ENCODE assay signal across 10 cellular contexts in the genomic region with DNA sequence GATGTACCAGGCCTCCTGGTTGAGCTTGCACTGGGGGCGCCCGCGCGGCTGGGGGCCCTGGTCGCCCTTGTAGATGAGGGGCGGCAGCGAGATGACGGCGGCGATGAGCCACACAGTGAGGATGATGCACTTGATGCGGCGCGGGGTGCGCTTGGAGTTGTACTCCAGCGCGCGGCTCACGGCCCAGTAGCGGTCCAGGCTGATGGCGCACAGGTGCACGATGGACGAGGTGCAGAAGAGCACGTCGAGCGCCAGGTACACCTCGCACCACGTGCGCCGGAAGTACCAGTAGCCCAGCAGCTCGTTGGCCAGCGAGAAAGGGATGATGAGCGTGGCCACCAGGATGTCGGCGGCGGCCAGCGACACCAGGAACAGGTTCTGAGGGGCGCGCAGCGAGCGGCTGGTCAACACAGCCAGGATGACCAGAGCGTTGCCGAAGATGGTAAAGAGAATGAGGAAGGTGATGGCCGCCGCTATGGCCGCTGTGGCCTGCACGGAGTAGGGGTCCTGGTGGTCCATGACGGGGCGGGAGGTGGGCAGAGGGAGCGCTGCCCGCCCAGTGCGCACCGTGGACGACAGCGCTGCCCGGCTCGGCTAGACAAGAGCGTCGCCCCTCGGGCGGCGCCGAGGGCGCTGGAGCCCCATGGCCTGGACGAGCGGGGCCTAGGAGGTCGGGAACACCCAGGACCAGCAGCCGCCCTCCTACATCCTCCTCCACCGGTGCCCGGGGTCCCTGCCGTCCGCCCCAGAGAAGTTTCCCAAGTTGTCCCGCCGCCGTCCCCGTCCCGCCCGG. TPM values are rescaled to one million over a fixed set of nuclear protein-coding genes. Genes with fewer than 3 reads are reported as not detected.
A peak's percentile ranks its signal among the peaks of the same experiment; 100 is the strongest.
DNase-seq lines count a peak whose midpoint lies in the region; ATAC-seq and TF ChIP-seq lines count a peak whose summit lies in the region.
"Had no signal": no experiment of that assay in that cellular context is flagged by ENCODE, and none has a peak within 500 bp of the region (broad histone marks: within the 10 kb centered on the region; RNA-seq: fewer than 3 reads in every experiment).

No MANE protein-coding gene starts in this region.

- WGBS in mammary epithelial cell (ENCODE audit: low coverage, missing lambda C conversion rate), result 79% methylated on average over 9 of the region's 77 CpGs
- WGBS in urinary bladder, result 38% methylated on average over 77 of the region's 77 CpGs

- no peaks in the 10 kb centered on the region for H4K20me1 ChIP-seq in mammary epithelial cell (ENCODE audit: insufficient read depth, low read length)

- H3K36me3 ChIP-seq in mammary epithelial cell (ENCODE audit: insufficient read depth, low read length) (no peaks in the 10 kb centered on the region), mucosa of descending colon (ENCODE audit: low read depth) (no peaks in the 10 kb centered on the region), urinary bladder (ENCODE audit: insufficient read depth) (no peaks in the 10 kb centered on the region)

- H3K4me1 Mint-ChIP-seq in activated naive CD4-positive, alpha-beta T cell treated with anti-CD3 and anti-CD28 coated beads for 36 hours (ENCODE audit: low read depth), result peaks cover 8% of the 10 kb centered on the region

- DNase-seq in activated naive CD4-positive, alpha-beta T cell treated with anti-CD3 and anti-CD28 coated beads for 36 hours, result no peak
- no peak for DNase-seq in activated naive CD4-positive, alpha-beta T cell (lab: John Stamatoyannopoulos, UW)
- DNase-seq in mammary epithelial cell, result no peak
- DNase-seq in mucosa of descending colon, result peak; percentile 18 to 54 (median 42)
- DNase-seq in NCI-H748 treated with DMSO at 0.1 percent for 48 hours (lab: John Stamatoyannopoulos, UW), result no peak
- DNase-seq: NCI-H187 had no signal

- no peaks in the 10 kb centered on the region for H3K9me3 Mint-ChIP-seq in activated naive CD4-positive, alpha-beta T cell treated with anti-CD3 and anti-CD28 coated beads for 36 hours

- peak overlapping the region; percentile 81 for H3K4me2 ChIP-seq in mammary epithelial cell (ENCODE audit: insufficient read depth, low read depth, low read length)

- peak overlapping the region; percentile 80 for H2AFZ ChIP-seq in mammary epithelial cell (ENCODE audit: low read depth, low read length)

- H3K4me3 Mint-ChIP-seq in activated naive CD4-positive, alpha-beta T cell treated with anti-CD3 and anti-CD28 coated beads for 36 hours, result peak overlapping the region; percentile 72

- no peaks in the 10 kb centered on the region for H3K27me3 ChIP-seq in mammary epithelial cell (ENCODE audit: insufficient read depth, low read length)

- in situ Hi-C loops in mammary epithelial cell (cut with MboI; ENCODE audit: low sequenced_read_pairs in 2 of 2), result loop anchor here in 1 of 2 donors (25.0 kb wide), 1 partner anchor 104 kb away; no protein-coding TSS in a partner anchor

- intact Hi-C loops in activated naive CD4-positive, alpha-beta T cell treated with anti-CD3 and anti-CD28 coated beads for 36 hours (cut with micrococcal nuclease), result loop anchor here (5.0 kb wide), 1 partner anchor 109 kb away; no protein-coding TSS in a partner anchor
- intact Hi-C loops in mammary epithelial cell (cut with micrococcal nuclease) (loop anchor here (2.0 kb wide), 1 partner anchor 123 kb away; no protein-coding TSS in a partner anchor), mucosa of descending colon (cut with DNase I, micrococcal nuclease) (no loop called here)

- CTCF ChIA-PET in activated naive CD4-positive, alpha-beta T cell treated with anti-CD3 and anti-CD28 coated beads for 36 hours (lab: Charles Lee), result interaction anchor here (0.5 to 4.8 kb wide), 11 partner anchors 9 to 123 kb away, joined by 3 to 43 read pairs (median 7); a partner anchor contains a TSS
- CTCF ChIA-PET in mammary epithelial cell (lab: Charles Lee; ENCODE audit: low non-redundant PET), result interaction anchor here (0.6 kb wide), 1 partner anchor 16 kb away, joined by 4 read pairs; no protein-coding TSS in a partner anchor

- no peak for ATAC-seq in mucosa of descending colon
- ATAC-seq in GM18861 (IDR thresholded peaks at IDR 0.05; ENCODE audit: unreplicated experiment), result no peak
- ATAC-seq in HG03045 (IDR thresholded peaks at IDR 0.05; ENCODE audit: unreplicated experiment), result no peak

- TF ChIP-seq CTCF in mammary epithelial cell (conservative IDR thresholded peaks at IDR 0.05 in 1 of 2, IDR thresholded peaks at IDR 0.05 in 1 of 2; ENCODE audit: extremely low read depth in 1 of 2, insufficient read depth in 1 of 2, low read depth in 1 of 2, low read length in 2 of 2) (no peak), mucosa of descending colon (IDR thresholded peaks at IDR 0.05) (no peak)

- dilution Hi-C loops in mammary epithelial cell (cut with HindIII; ENCODE audit: low sequenced_read_pairs), result no loop called here

- H3K27me3 Mint-ChIP-seq in activated naive CD4-positive, alpha-beta T cell treated with anti-CD3 and anti-CD28 coated beads for 36 hours (ENCODE audit: low read depth), result peaks cover 20% of the 10 kb centered on the region

- H3K4me3 ChIP-seq in mammary epithelial cell (replicated peaks in 1 of 3; ENCODE audit: insufficient read depth in 1 of 3, low read depth in 2 of 3, low read length in 3 of 3) (peak overlapping the region; percentile 9 to 54 (median 52)), mucosa of descending colon (no peak overlapping the region), urinary bladder (ENCODE audit: low read depth, low read length) (peak overlapping the region; percentile 51)

- H3K27ac ChIP-seq in mammary epithelial cell (ENCODE audit: insufficient read depth, low read depth, low read length), result no peak overlapping the region
- H3K27ac ChIP-seq in urinary bladder (ENCODE audit: low read depth), result no peak overlapping the region

- no peaks in the 10 kb centered on the region for H3K9me3 ChIP-seq in mammary epithelial cell (replicated peaks; ENCODE audit: insufficient read depth, low read length)
- no peaks in the 10 kb centered on the region for H3K9me3 ChIP-seq in mucosa of descending colon

- H3K36me3 Mint-ChIP-seq in activated naive CD4-positive, alpha-beta T cell treated with anti-CD3 and anti-CD28 coated beads for 36 hours (ENCODE audit: low read depth), result no peaks in the 10 kb centered on the region

- peaks cover 9% of the 10 kb centered on the region for H3K4me1 ChIP-seq in mammary epithelial cell (ENCODE audit: insufficient read depth, low read length)
- H3K4me1 ChIP-seq in mucosa of descending colon (ENCODE audit: low read depth), result no peaks in the 10 kb centered on the region
- H3K4me1 ChIP-seq in urinary bladder (ENCODE audit: insufficient read depth), result no peaks in the 10 kb centered on the region

- no peaks in the 10 kb centered on the region for H3K79me2 ChIP-seq in mammary epithelial cell (ENCODE audit: insufficient read depth, low read length)

- no peak overlapping the region for H3K27ac Mint-ChIP-seq in activated naive CD4-positive, alpha-beta T cell treated with anti-CD3 and anti-CD28 coated beads for 36 hours

- BruUV-seq in mammary epithelial cell (replicated peaks; lab: Mats Ljungman, UMichigan), result no TSS peak

- no peak overlapping the region for H3K9ac ChIP-seq in mammary epithelial cell (ENCODE audit: insufficient read depth, low read length)

RNA-seq across cellular contexts. Expression of a gene that starts 0.5 kb away (rescaled TPM):
- total RNA-seq in activated naive CD4-positive, alpha-beta T cell treated with anti-CD3 and anti-CD28 coated beads for 36 hours, result under 1 TPM; 0.52 TPM
- total RNA-seq in mammary epithelial cell (under 1 TPM; under 0.01 to 0.09 TPM), mucosa of descending colon (under 1 TPM; 0.17 to 0.73 (median 0.36) TPM), urinary bladder (1.6 TPM)
- polyA plus RNA-seq in mammary epithelial cell (0.05 TPM), urinary bladder (1.2 TPM)
- not detected for polyA minus RNA-seq in mammary epithelial cell

RNA-seq across cellular contexts. Expression of a gene that starts 22.5 kb away (rescaled TPM):
- 1 to 10 TPM; 2.5 to 2.6 TPM for total RNA-seq in activated naive CD4-positive, alpha-beta T cell treated with anti-CD3 and anti-CD28 coated beads for 36 hours
- total RNA-seq in mammary epithelial cell (under 1 TPM in 1 of 2 donors, not detected in 1; 0.33 TPM), mucosa of descending colon (not detected), urinary bladder (0.85 TPM)
- polyA plus RNA-seq in mammary epithelial cell (not detected), urinary bladder (0.09 TPM)
- polyA minus RNA-seq in mammary epithelial cell, result not detected
- total RNA-seq: liver had no signal
- polyA plus RNA-seq: liver had no signal

RNA-seq across cellular contexts. Expression of a gene that starts 29.4 kb away (rescaled TPM):
- total RNA-seq in activated naive CD4-positive, alpha-beta T cell treated with anti-CD3 and anti-CD28 coated beads for 36 hours, result 100 to 1,000 TPM; 429 to 463 TPM
- total RNA-seq in mammary epithelial cell (10 to 100 TPM in 1 of 2 donors, 1 to 10 TPM in 1; 2.0 to 22.0 TPM), mucosa of descending colon (1 to 10 TPM; 1.5 to 2.3 (median 1.6) TPM), urinary bladder (18.5 TPM)
- polyA plus RNA-seq in mammary epithelial cell (3.1 TPM), urinary bladder (18.1 TPM)
- 11.6 TPM for polyA minus RNA-seq in mammary epithelial cell

Comparison
In these comparisons a context has a peak if more than half of its experiments do, and no peak if none do; other contexts are left out.
1. DNase-seq: peak in mucosa of descending colon (3 of 3); none in activated naive CD4-positive, alpha-beta T cell treated with anti-CD3 and anti-CD28 coated beads for 36 hours (single experiment), activated naive CD4-positive, alpha-beta T cell (0 of 4), mammary epithelial cell (single experiment) and NCI-H748 treated with DMSO at 0.1 percent for 48 hours (single experiment).
2. RNA of a gene that starts 29.4 kb away (total RNA-seq): 429 to 463 TPM in activated naive CD4-positive, alpha-beta T cell treated with anti-CD3 and anti-CD28 coated beads for 36 hours; 2.0 to 22.0 TPM in mammary epithelial cell, 18.5 TPM in urinary bladder (single experiment) and 1.5 to 2.3 TPM in mucosa of descending colon; every median in the first group is over 10 times any median in the second.
3. intact Hi-C loops: an anchor here in activated naive CD4-positive, alpha-beta T cell treated with anti-CD3 and anti-CD28 coated beads for 36 hours (5.0 kb wide) and mammary epithelial cell (2.0 kb wide); none called in mucosa of descending colon.